In the genomic region with DNA sequence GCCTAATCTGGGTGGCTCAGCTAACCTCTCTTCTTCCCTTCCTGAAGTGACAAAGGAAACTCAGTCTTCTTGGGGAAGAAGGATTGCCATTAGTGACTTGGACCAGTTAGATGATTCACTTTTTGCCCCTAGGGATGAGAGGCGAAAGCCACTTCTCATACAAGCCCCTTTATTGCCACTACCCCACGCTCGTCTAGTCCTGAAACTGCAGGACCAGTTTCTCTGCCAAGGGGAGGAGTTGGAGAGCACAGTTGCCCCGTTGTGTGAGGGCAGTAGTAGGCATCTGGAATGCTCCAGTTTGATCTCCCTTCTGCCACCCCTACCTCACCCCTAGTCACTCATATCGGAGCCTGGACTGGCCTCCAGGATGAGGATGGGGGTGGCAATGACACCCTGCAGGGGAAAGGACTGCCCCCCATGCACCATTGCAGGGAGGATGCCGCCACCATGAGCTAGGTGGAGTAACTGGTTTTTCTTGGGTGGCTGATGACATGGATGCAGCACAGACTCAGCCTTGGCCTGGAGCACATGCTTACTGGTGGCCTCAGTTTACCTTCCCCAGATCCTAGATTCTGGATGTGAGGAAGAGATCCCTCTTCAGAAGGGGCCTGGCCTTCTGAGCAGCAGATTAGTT, we compare ENCODE assay signal across 21 cellular contexts. TPM values are rescaled to one million over a fixed set of nuclear protein-coding genes. Genes with fewer than 3 reads are reported as not detected.
DNase-seq lines count a peak whose midpoint lies in the region; ATAC-seq and TF ChIP-seq lines count a peak whose summit lies in the region.
"Had no signal": no experiment of that assay in that cellular context is flagged by ENCODE, and none has a peak within 500 bp of the region (broad histone marks: within the 10 kb centered on the region; RNA-seq: fewer than 3 reads in every experiment).

No MANE protein-coding gene starts in this region.

- H3K4me3 Mint-ChIP-seq in T-helper 2 cell treated with Interferon-gamma antibody and Interleukin-4, amounts not matched to agents 5 μg/mL and 100 μg/mL, for 36 hours: peak overlapping the region; percentile 41
- H3K4me3 Mint-ChIP-seq: B cell, nephron progenitor cell had no signal

- H3K4me3 ChIP-seq in mammary epithelial cell (replicated peaks in 1 of 3; ENCODE audit: insufficient read depth in 1 of 3, low read depth in 2 of 3, low read length in 3 of 3): no peak overlapping the region
- no peak overlapping the region for H3K4me3 ChIP-seq in neuronal stem cell (ENCODE audit: low read length in 2 of 2)
- H3K4me3 ChIP-seq: spleen had no signal

- H3K9me3 ChIP-seq in mammary epithelial cell (replicated peaks; ENCODE audit: insufficient read depth, low read length): no peaks in the 10 kb centered on the region
- H3K9me3 ChIP-seq in neuronal stem cell (replicated peaks in 1 of 2; ENCODE audit: control insufficient read depth in 2 of 2, insufficient read depth in 1 of 2, low read depth in 1 of 2, low read length in 2 of 2): no peaks in the 10 kb centered on the region
- H3K9me3 ChIP-seq: spleen had no signal

- H2BK15ac ChIP-seq in neuronal stem cell (ENCODE audit: low read length): peak overlapping the region; percentile 64

- H3K4me1 Mint-ChIP-seq in T-helper 2 cell treated with Interferon-gamma antibody and Interleukin-4, amounts not matched to agents 5 μg/mL and 100 μg/mL, for 36 hours (ENCODE audit: low read depth): peaks cover 22% of the 10 kb centered on the region

- H3K4me1 ChIP-seq in mammary epithelial cell (ENCODE audit: insufficient read depth, low read length): peaks cover 13% of the 10 kb centered on the region
- H3K4me1 ChIP-seq in neuronal stem cell (ENCODE audit: control insufficient read depth in 2 of 2, insufficient read depth in 1 of 2, low read depth in 1 of 2, low read length in 2 of 2): no peaks in the 10 kb centered on the region

- no peak for DNase-seq in T-helper 2 cell treated with Interferon-gamma antibody and Interleukin-4, amounts not matched to agents 5 μg/mL and 100 μg/mL, for 36 hours (ENCODE audit: low spot score)
- DNase-seq in T-helper 2 cell: no peak
- no peak for DNase-seq in GM13977 (ENCODE audit: low spot score)
- peak; percentile 45 for DNase-seq in mammary epithelial cell
- DNase-seq in neuronal stem cell (ENCODE audit: low spot score): no peak
- DNase-seq in HK-2 (ENCODE audit: unreplicated experiment): no peak
- no peak for DNase-seq in G401 (ENCODE audit: low spot score)
- DNase-seq: activated CD4-positive, alpha-beta T cell treated with anti-CD3 and anti-CD28 coated beads, Interleukin-2, amount 50 U/mL, for 48 hours; GF-D8; Karpas-422; NCI-H1105 treated with DMSO at 0.1 percent for 48 hours; NCI-H2081 treated with DMSO at 0.1 percent for 48 hours; nephron progenitor cell; SHP77; stimulated activated CD4-positive, alpha-beta T cell treated with anti-CD3 and anti-CD28 coated beads, Interleukin-4, amount 100 ng/mL, for 4 hours had no signal

- H4K91ac ChIP-seq in neuronal stem cell (ENCODE audit: low read depth, low read length, poor library complexity): no peak overlapping the region

- no peaks in the 10 kb centered on the region for H3K27me3 Mint-ChIP-seq in T-helper 2 cell treated with Interferon-gamma antibody and Interleukin-4, amounts not matched to agents 5 μg/mL and 100 μg/mL, for 36 hours (ENCODE audit: low read depth)
- H3K27me3 Mint-ChIP-seq: B cell had no signal

- H2AFZ ChIP-seq in mammary epithelial cell (ENCODE audit: low read depth, low read length) (peak overlapping the region; percentile 48), neuronal stem cell (ENCODE audit: low read length) (no peak overlapping the region)

- CTCF ChIA-PET in mammary epithelial cell (lab: Charles Lee; ENCODE audit: low non-redundant PET): no interaction called here

- peak overlapping the region; percentile 62 for H3K23ac ChIP-seq in neuronal stem cell (ENCODE audit: low read depth, low read length, poor library complexity)

- no peak overlapping the region for H2BK12ac ChIP-seq in neuronal stem cell (ENCODE audit: low read length)

- H3K36me3 ChIP-seq in mammary epithelial cell (ENCODE audit: insufficient read depth, low read length) (no peaks in the 10 kb centered on the region), neuronal stem cell (replicated peaks in 1 of 2; ENCODE audit: control insufficient read depth in 2 of 2, insufficient read depth in 2 of 2, low read length in 2 of 2) (no peaks in the 10 kb centered on the region)

- no peak for ATAC-seq in HG02623 (IDR thresholded peaks at IDR 0.05; ENCODE audit: unreplicated experiment)
- ATAC-seq: left colon had no signal

- H3K27me3 ChIP-seq in mammary epithelial cell (ENCODE audit: insufficient read depth, low read length) (no peaks in the 10 kb centered on the region), neuronal stem cell (ENCODE audit: control insufficient read depth in 3 of 3, insufficient read depth in 3 of 3, low read depth in 1 of 3, low read length in 3 of 3) (peaks cover 0 to 10% (median 0%) of the 10 kb centered on the region in 3 experiments)
- H3K27me3 ChIP-seq: spleen had no signal

- BruUV-seq in mammary epithelial cell (replicated peaks; lab: Mats Ljungman, UMichigan): no TSS peak

- no peak overlapping the region for H4K8ac ChIP-seq in neuronal stem cell (ENCODE audit: low read depth, low read length)

- H3K9ac ChIP-seq in mammary epithelial cell (ENCODE audit: insufficient read depth, low read length) (no peak overlapping the region), neuronal stem cell (ENCODE audit: low read depth, low read length, poor library complexity) (no peak overlapping the region)

- H3K9me3 Mint-ChIP-seq in T-helper 2 cell treated with Interferon-gamma antibody and Interleukin-4, amounts not matched to agents 5 μg/mL and 100 μg/mL, for 36 hours: no peaks in the 10 kb centered on the region
- H3K9me3 Mint-ChIP-seq: nephron progenitor cell had no signal

- H3K4ac ChIP-seq in neuronal stem cell (ENCODE audit: low read length): peak overlapping the region; percentile 15

- H3K27ac ChIP-seq in mammary epithelial cell (ENCODE audit: insufficient read depth, low read depth, low read length): no peak overlapping the region
- H3K27ac ChIP-seq in neuronal stem cell (replicated peaks; ENCODE audit: low read length): no peak overlapping the region
- H3K27ac ChIP-seq: 22Rv1, epithelial cell of prostate had no signal

- intact Hi-C loops in mammary epithelial cell (cut with micrococcal nuclease): loop anchor here (1.0 to 5.0 kb wide), 4 partner anchors 79 to 254 kb away; no protein-coding TSS in a partner anchor

- no peak overlapping the region for H2BK5ac ChIP-seq in neuronal stem cell (ENCODE audit: low read length)

- 29% methylated on average over 6 of the region's 6 CpGs for WGBS in mammary epithelial cell (ENCODE audit: low coverage, missing lambda C conversion rate)
- WGBS in neuronal stem cell (ENCODE audit: extremely low coverage in 2 of 2, insufficient read length in 2 of 2, insufficient replicate concordance in 1 of 2), 2 donors: no CpG with 5 or more reads among the region's 6 CpGs

- peak overlapping the region; percentile 67 for H3K27ac Mint-ChIP-seq in T-helper 2 cell treated with Interferon-gamma antibody and Interleukin-4, amounts not matched to agents 5 μg/mL and 100 μg/mL, for 36 hours
- H3K27ac Mint-ChIP-seq: B cell, nephron progenitor cell had no signal

- peak overlapping the region; percentile 40 for H3K18ac ChIP-seq in neuronal stem cell (ENCODE audit: low read length)

- H3K79me2 ChIP-seq in mammary epithelial cell (ENCODE audit: insufficient read depth, low read length): no peaks in the 10 kb centered on the region

- dilution Hi-C loops in mammary epithelial cell (cut with HindIII; ENCODE audit: low sequenced_read_pairs): no loop called here

- no peaks in the 10 kb centered on the region for H4K20me1 ChIP-seq in mammary epithelial cell (ENCODE audit: insufficient read depth, low read length)

- TF ChIP-seq CTCF in GM13977 (IDR thresholded peaks at IDR 0.05; ENCODE audit: extremely low read depth, insufficient read depth, missing control alignments) (peak; percentile 26), mammary epithelial cell (conservative IDR thresholded peaks at IDR 0.05 in 1 of 2, IDR thresholded peaks at IDR 0.05 in 1 of 2; ENCODE audit: extremely low read depth in 1 of 2, insufficient read depth in 1 of 2, low read depth in 1 of 2, low read length in 2 of 2) (no peak)

- H2AK5ac ChIP-seq in neuronal stem cell (ENCODE audit: low read depth, low read length): peak overlapping the region; percentile 27

- H3K36me3 Mint-ChIP-seq in T-helper 2 cell treated with Interferon-gamma antibody and Interleukin-4, amounts not matched to agents 5 μg/mL and 100 μg/mL, for 36 hours (ENCODE audit: low read depth): no peaks in the 10 kb centered on the region

- no peak overlapping the region for H2BK120ac ChIP-seq in neuronal stem cell (ENCODE audit: low read depth, low read length)

- H3K4me2 ChIP-seq in mammary epithelial cell (ENCODE audit: insufficient read depth, low read depth, low read length): no peak overlapping the region
- no peak overlapping the region for H3K4me2 ChIP-seq in neuronal stem cell (ENCODE audit: insufficient read depth, low read length, poor library complexity, severe bottlenecking)

- no peak overlapping the region for H3K14ac ChIP-seq in neuronal stem cell (ENCODE audit: low read length)

- H3K79me1 ChIP-seq in neuronal stem cell (ENCODE audit: low read depth, low read length): no peaks in the 10 kb centered on the region

- in situ Hi-C loops in GM13977 (cut with MboI; ENCODE audit: low pct_unique_long_range_greater_than_20kb, low sequenced_read_pairs, unreplicated experiment): loop anchor here (10.0 kb wide), 1 partner anchor 64 kb away; no protein-coding TSS in a partner anchor
- in situ Hi-C loops in mammary epithelial cell (cut with MboI; ENCODE audit: low sequenced_read_pairs in 2 of 2): loop anchor here in 1 of 2 donors (5.0 kb wide), 1 partner anchor 59 kb away; no protein-coding TSS in a partner anchor
- in situ Hi-C loops in G401 (cut with HindIII; ENCODE audit: low sequenced_read_pairs): no loop called here

RNA-seq across cellular contexts. Expression of a gene that starts 14.2 kb away (rescaled TPM):
- total RNA-seq in mammary epithelial cell: 10 to 100 TPM; 17.5 to 20.4 TPM
- 6.9 TPM for polyA plus RNA-seq in mammary epithelial cell
- polyA minus RNA-seq in mammary epithelial cell: 18.1 TPM
- 7.3 TPM for polyA plus RNA-seq in neuronal stem cell (2013, experiment 1 of 2)
- 7.4 TPM for polyA plus RNA-seq in neuronal stem cell (2013, experiment 2 of 2)
- total RNA-seq in G401 (2014; rRNA removed; shearing (Covaris generic)): 10.1 and 12.3 TPM in 2 replicates

RNA-seq across cellular contexts. Expression of a gene that starts 32.3 kb away (rescaled TPM):
- total RNA-seq in mammary epithelial cell: 1 to 10 TPM; 2.0 to 2.6 TPM
- 2.4 TPM for polyA plus RNA-seq in mammary epithelial cell
- polyA minus RNA-seq in mammary epithelial cell: 0.72 TPM
- 1.9 TPM for polyA plus RNA-seq in neuronal stem cell (2013, experiment 1 of 2)
- 2.0 TPM for polyA plus RNA-seq in neuronal stem cell (2013, experiment 2 of 2)
- total RNA-seq in G401 (2014; rRNA removed; shearing (Covaris generic)): 94.6 and 105 TPM in 2 replicates

Comparison
In these comparisons a context has a peak if more than half of its experiments do, and no peak if none do; other contexts are left out.
1. RNA of a gene that starts 32.3 kb away (total RNA-seq): 94.6 to 105 TPM in G401; 2.0 to 2.6 TPM in mammary epithelial cell; every median in the first group is over 10 times any median in the second.